ENCODE assay signal across 29 cellular contexts in the genomic region with DNA sequence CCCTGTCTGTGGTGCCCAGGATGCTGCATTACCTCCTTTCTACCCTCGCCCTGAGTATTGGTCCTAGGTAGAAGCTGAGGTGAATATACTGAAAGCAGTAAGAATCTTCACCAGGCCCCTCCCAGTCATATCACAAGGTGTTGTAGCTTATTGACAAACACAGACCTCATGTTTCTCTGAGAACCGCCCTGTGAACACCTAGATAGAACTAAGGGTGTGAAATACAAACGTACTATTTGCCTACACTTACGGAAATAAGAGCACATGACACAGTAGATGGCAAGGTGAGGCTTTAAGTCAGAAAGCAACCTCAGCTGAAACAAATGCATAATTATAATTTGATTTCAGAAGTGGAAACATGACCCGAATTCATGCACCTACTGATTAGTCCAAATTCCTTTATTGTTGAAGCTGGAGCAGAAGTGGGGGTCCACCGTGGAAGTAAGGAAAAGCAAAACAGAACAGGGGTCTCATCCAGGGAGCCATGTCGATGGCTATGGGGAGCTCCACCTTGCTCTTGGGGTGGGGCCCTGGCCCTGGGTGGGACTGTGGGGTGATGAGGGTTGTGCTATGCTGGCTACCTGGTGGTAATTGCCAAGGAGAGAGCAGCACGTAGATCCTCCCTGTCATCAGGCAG. TPM values are rescaled to one million over a fixed set of nuclear protein-coding genes. Genes with fewer than 3 reads are reported as not detected.
DNase-seq lines count a peak whose midpoint lies in the region; ATAC-seq, FAIRE-seq and TF ChIP-seq lines count a peak whose summit lies in the region.
"Had no signal": no experiment of that assay in that cellular context is flagged by ENCODE, and none has a peak within 500 bp of the region (broad histone marks: within the 10 kb centered on the region; RNA-seq: fewer than 3 reads in every experiment).

TSS of gene NPSR1 (plus strand) at position 587 of the 637 bp plus-strand sequence. CDS start 195 bp downstream, outside the sequence.

- ATAC-seq in natural killer cell treated with Interleukin-12 subunit alpha and Interleukin-12 subunit beta and Interleukin-15 and Interleukin-18, amount 100 ng/mL, for 72 hours = peak; percentile 11 to 33
- ATAC-seq in natural killer cell (no peak), left colon (peak; percentile 72), upper lobe of right lung (peak; percentile 42), GM19328 (IDR thresholded peaks at IDR 0.05; ENCODE audit: unreplicated experiment) (no peak), HG02870 (IDR thresholded peaks at IDR 0.05; ENCODE audit: unreplicated experiment) (no peak)
- ATAC-seq: A549, HCT116 had no signal

- TF ChIP-seq CTCF in natural killer cell (IDR thresholded peaks at IDR 0.05) (no peak), neural progenitor cell (IDR thresholded peaks at IDR 0.05) (no peak), upper lobe of right lung (IDR thresholded peaks at IDR 0.05) (no peak)

- no peaks in the 10 kb centered on the region for H3F3A ChIP-seq in neural progenitor cell (ENCODE audit: low read depth)

- peaks cover 5 to 26% of the 10 kb centered on the region in 2 donors for H3K27me3 Mint-ChIP-seq in natural killer cell treated with Interleukin-12 subunit alpha and Interleukin-12 subunit beta and Interleukin-15 and Interleukin-18, amount 100 ng/mL, for 72 hours
- H3K27me3 Mint-ChIP-seq in natural killer cell (ENCODE audit: low read depth in 2 of 2) (peaks cover 5% of the 10 kb centered on the region in 2 donors), neural progenitor cell (ENCODE audit: insufficient read depth, low read depth) (no peaks in the 10 kb centered on the region)

- H4K20me1 ChIP-seq in neural progenitor cell (ENCODE audit: low read depth) = no peaks in the 10 kb centered on the region
- H4K20me1 ChIP-seq: BLaER1 treated with 17β-estradiol and CSF1 and Interleukin-3, amounts not matched to agents 10 nM and 100 nM had no signal

- no peaks in the 10 kb centered on the region for H3K36me3 ChIP-seq in neural progenitor cell
- no peaks in the 10 kb centered on the region for H3K36me3 ChIP-seq in upper lobe of right lung
- H3K36me3 ChIP-seq: BE2C; BLaER1 treated with 17β-estradiol and CSF1 and Interleukin-3, amounts not matched to agents 10 nM and 100 nM had no signal

- intact Hi-C loops in natural killer cell (cut with micrococcal nuclease) = no loop called here
- intact Hi-C loops in left colon (cut with DNase I, micrococcal nuclease) = no loop called here
- intact Hi-C loops in upper lobe of right lung (cut with DNase I) = no loop called here

- no peaks in the 10 kb centered on the region for H3K4me1 Mint-ChIP-seq in natural killer cell treated with Interleukin-12 subunit alpha and Interleukin-12 subunit beta and Interleukin-15 and Interleukin-18, amount 100 ng/mL, for 72 hours (ENCODE audit: low read depth in 2 of 2)
- H3K4me1 Mint-ChIP-seq in natural killer cell = no peaks in the 10 kb centered on the region
- peaks cover 19% of the 10 kb centered on the region for H3K4me1 Mint-ChIP-seq in neural progenitor cell
- H3K4me1 Mint-ChIP-seq: CD14-positive monocyte; CD8-positive, alpha-beta memory T cell had no signal

- peak within 1 kb of the TSS; percentile 47 for H2AFZ ChIP-seq in neural progenitor cell (replicated peaks)
- H2AFZ ChIP-seq: GM23248 had no signal

- no peak within 1 kb of the TSS for H3K4me3 Mint-ChIP-seq in natural killer cell treated with Interleukin-12 subunit alpha and Interleukin-12 subunit beta and Interleukin-15 and Interleukin-18, amount 100 ng/mL, for 72 hours
- H3K4me3 Mint-ChIP-seq in natural killer cell = no peak within 1 kb of the TSS
- H3K4me3 Mint-ChIP-seq in neural progenitor cell = no peak within 1 kb of the TSS
- H3K4me3 Mint-ChIP-seq: CD14-positive monocyte; CD4-positive, alpha-beta T cell; CD8-positive, alpha-beta memory T cell had no signal

- H3K4me1 ChIP-seq in neural progenitor cell (peaks cover 24% of the 10 kb centered on the region), upper lobe of right lung (no peaks in the 10 kb centered on the region)
- H3K4me1 ChIP-seq: BE2C; BLaER1 treated with 17β-estradiol and CSF1 and Interleukin-3, amounts not matched to agents 10 nM and 100 nM had no signal

- H3K27me3 ChIP-seq in neural progenitor cell = no peaks in the 10 kb centered on the region
- H3K27me3 ChIP-seq in upper lobe of right lung = no peaks in the 10 kb centered on the region
- H3K27me3 ChIP-seq: BE2C; BLaER1 treated with 17β-estradiol and CSF1 and Interleukin-3, amounts not matched to agents 10 nM and 100 nM had no signal

- H3K9ac ChIP-seq in neural progenitor cell = no peak within 1 kb of the TSS
- H3K9ac ChIP-seq: BLaER1 treated with 17β-estradiol and CSF1 and Interleukin-3, amounts not matched to agents 10 nM and 100 nM; GM23248 had no signal

- no peak within 1 kb of the TSS for H3K27ac Mint-ChIP-seq in natural killer cell treated with Interleukin-12 subunit alpha and Interleukin-12 subunit beta and Interleukin-15 and Interleukin-18, amount 100 ng/mL, for 72 hours
- H3K27ac Mint-ChIP-seq in natural killer cell = no peak within 1 kb of the TSS
- H3K27ac Mint-ChIP-seq in neural progenitor cell = no peak within 1 kb of the TSS
- H3K27ac Mint-ChIP-seq: CD14-positive monocyte; CD4-positive, alpha-beta T cell; CD8-positive, alpha-beta memory T cell had no signal

- no peaks in the 10 kb centered on the region for H3K79me2 ChIP-seq in neural progenitor cell (ENCODE audit: low read depth)

- no peak for FAIRE-seq in urothelium cell line (lab: Jason Lieb, UNC)
- FAIRE-seq: A549, GM12891, GM18507, H54 had no signal

- H3K9me3 ChIP-seq in neural progenitor cell (ENCODE audit: low read depth) = no peaks in the 10 kb centered on the region
- H3K9me3 ChIP-seq in upper lobe of right lung = no peaks in the 10 kb centered on the region
- H3K9me3 ChIP-seq: A549; BE2C; BLaER1 treated with 17β-estradiol and CSF1 and Interleukin-3, amounts not matched to agents 10 nM and 100 nM had no signal

- no peak within 1 kb of the TSS for H3K4me2 ChIP-seq in neural progenitor cell
- H3K4me2 ChIP-seq: A549; BLaER1 treated with 17β-estradiol and CSF1 and Interleukin-3, amounts not matched to agents 10 nM and 100 nM had no signal

- no peak within 1 kb of the TSS for H3K4me3 ChIP-seq in neural progenitor cell
- H3K4me3 ChIP-seq in upper lobe of right lung = no peak within 1 kb of the TSS
- H3K4me3 ChIP-seq: A549; BLaER1 treated with 17β-estradiol and CSF1 and Interleukin-3, amounts not matched to agents 10 nM and 100 nM; GM23248 had no signal

- no peaks in the 10 kb centered on the region for H3K9me3 Mint-ChIP-seq in natural killer cell treated with Interleukin-12 subunit alpha and Interleukin-12 subunit beta and Interleukin-15 and Interleukin-18, amount 100 ng/mL, for 72 hours
- H3K9me3 Mint-ChIP-seq in natural killer cell (peaks cover 0 to 3% of the 10 kb centered on the region in 2 donors), neural progenitor cell (peaks cover 2% of the 10 kb centered on the region)
- H3K9me3 Mint-ChIP-seq: CD4-positive, alpha-beta T cell had no signal

- no peak for DNase-seq in natural killer cell treated with Interleukin-12 subunit alpha and Interleukin-12 subunit beta and Interleukin-15 and Interleukin-18, amount 100 ng/mL, for 72 hours (ENCODE audit: low spot score)
- DNase-seq in natural killer cell (no peak), left colon (no peak), neural progenitor cell (ENCODE audit: low spot score) (no peak), upper lobe of right lung (no peak), urothelium cell line (ENCODE audit: low spot score) (no peak)
- DNase-seq: 8988T; ACHN; AML-193; BE2C; Calu3; CD4-positive, alpha-beta T cell; CD8-positive, alpha-beta memory T cell; COR-L47; DMS53; DMS79 treated with DMSO at 0.1 percent for 48 hours; GF-D8; GM23248 had no signal

- no peak within 1 kb of the TSS for H3K27ac ChIP-seq in neural progenitor cell
- H3K27ac ChIP-seq in upper lobe of right lung = no peak within 1 kb of the TSS
- H3K27ac ChIP-seq: A549; BLaER1 treated with 17β-estradiol and CSF1 and Interleukin-3, amounts not matched to agents 10 nM and 100 nM; GM23248 had no signal

- no peaks in the 10 kb centered on the region for H3K36me3 Mint-ChIP-seq in natural killer cell treated with Interleukin-12 subunit alpha and Interleukin-12 subunit beta and Interleukin-15 and Interleukin-18, amount 100 ng/mL, for 72 hours
- H3K36me3 Mint-ChIP-seq in natural killer cell (no peaks in the 10 kb centered on the region), neural progenitor cell (no peaks in the 10 kb centered on the region)
- H3K36me3 Mint-ChIP-seq: CD14-positive monocyte; CD8-positive, alpha-beta memory T cell had no signal

RNA-seq across cellular contexts. Expression of gene NPSR1, which starts in this region (rescaled TPM):
- total RNA-seq in natural killer cell treated with Interleukin-12 subunit alpha and Interleukin-12 subunit beta and Interleukin-15 and Interleukin-18, amount 100 ng/mL, for 72 hours = not detected
- total RNA-seq in natural killer cell = not detected
- total RNA-seq in left colon = 1 to 10 TPM in 1 of 2 donors, not detected in 1; 1.2 TPM
- total RNA-seq in neural progenitor cell (ENCODE audit: low replicate concordance) = not detected in 2 replicates
- total RNA-seq in upper lobe of right lung = not detected
- total RNA-seq: Calu3; CD4-positive, alpha-beta T cell; CD8-positive, alpha-beta memory T cell; Daoy; G401; GM23248 had no signal

Comparison
In these comparisons a context has a peak if more than half of its experiments do, and no peak if none do; other contexts are left out.
1. Peak in ATAC-seq in natural killer cell treated with Interleukin-12 subunit alpha and Interleukin-12 subunit beta and Interleukin-15 and Interleukin-18, amount 100 ng/mL, for 72 hours; RNA of the gene not detected or under 1 TPM.
2. Peak in ATAC-seq in upper lobe of right lung; RNA of the gene not detected or under 1 TPM.